In the genomic region with DNA sequence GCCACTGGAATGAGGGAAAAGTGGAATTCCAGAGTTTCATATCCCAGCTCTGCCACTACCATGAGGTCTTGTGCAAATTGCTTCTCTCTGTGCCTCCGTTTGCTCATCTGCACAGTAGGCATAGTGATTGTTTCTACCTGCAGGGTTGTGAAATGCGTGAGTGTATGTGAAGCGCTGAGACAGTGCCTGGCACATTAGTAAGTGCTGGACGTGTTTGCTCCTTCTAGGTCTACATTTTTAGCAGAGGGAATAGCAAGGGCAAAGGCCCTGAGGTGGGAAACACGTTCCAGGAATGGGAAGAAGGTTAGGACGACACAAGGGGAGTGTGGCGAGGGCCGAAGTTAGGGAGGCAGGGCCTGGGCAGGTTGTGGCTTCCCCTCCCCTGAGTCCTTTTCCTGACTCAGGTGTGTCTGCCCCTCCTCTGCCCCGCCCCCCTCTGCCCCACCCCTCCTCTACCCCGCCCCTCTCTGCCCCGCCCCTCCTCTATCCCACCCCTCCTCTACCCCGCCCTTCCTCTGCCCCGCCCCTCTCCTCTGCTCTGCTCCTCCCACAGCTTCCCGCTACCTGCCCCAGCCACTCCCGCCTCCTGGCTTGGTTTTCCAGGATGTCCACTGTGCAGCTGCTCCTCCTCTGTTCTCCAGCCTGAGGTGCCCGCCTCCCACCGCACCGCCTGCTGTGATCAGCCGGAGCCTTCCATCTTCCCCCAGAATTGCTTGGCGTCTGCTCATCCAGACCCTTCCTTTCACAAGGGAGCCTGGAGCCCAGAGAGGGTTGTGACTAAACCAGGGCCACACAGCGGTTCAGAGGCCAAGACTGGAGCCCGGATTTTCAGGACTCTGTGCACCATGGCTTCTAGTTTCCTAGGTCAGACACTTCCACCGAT, we compare ENCODE assay signal across 11 cellular contexts. TPM values are rescaled to one million over a fixed set of nuclear protein-coding genes. Genes with fewer than 3 reads are reported as not detected.
A peak's percentile ranks its signal among the peaks of the same experiment; 100 is the strongest.
DNase-seq lines count a peak whose midpoint lies in the region; ATAC-seq, FAIRE-seq and TF ChIP-seq lines count a peak whose summit lies in the region.
"Had no signal": no experiment of that assay in that cellular context is flagged by ENCODE, and none has a peak within 500 bp of the region (broad histone marks: within the 10 kb centered on the region; RNA-seq: fewer than 3 reads in every experiment).

No MANE protein-coding gene starts in this region.

- DNase-seq in COLO668 (lab: John Stamatoyannopoulos, UW; ENCODE audit: unreplicated experiment) (peak; percentile 23), SW480 (ENCODE audit: low spot score) (peak; percentile 85), left lung (peak; percentile 79 to 85), germinal center (ENCODE audit: low spot score) (no peak), Right ventricle myocardium inferior (ENCODE audit: missing footprints) (no peak), H54 (ENCODE audit: insufficient read length, low spot score) (no peak)
- no peak for DNase-seq in stimulated activated CD4-positive, alpha-beta T cell treated with anti-CD3 and anti-CD28 coated beads, Interleukin-2, amount 100 ng/mL, for 48 hours
- DNase-seq: activated gamma-delta T cell treated with Interleukin-2 at 50 U/mL for 16 hours, NCI-H1694 treated with DMSO at 0.1 percent for 48 hours, retina had no signal

- peak; percentile 94 for ATAC-seq in left lung
- ATAC-seq in Right ventricle myocardium inferior: no peak

- intact Hi-C loops in left lung (cut with DNase I): no loop called here
- intact Hi-C loops in Right ventricle myocardium inferior (cut with DNase I): no loop called here

- TF ChIP-seq POLR2A in H54 (IDR thresholded peaks at IDR 0.05; ENCODE audit: low read depth, low read length): no peak

- H3K36me3 ChIP-seq in left lung: no peaks in the 10 kb centered on the region

- no peaks in the 10 kb centered on the region for H3K27me3 ChIP-seq in left lung

- peaks cover 0 to 3% of the 10 kb centered on the region in 2 donors for H3K9me3 ChIP-seq in left lung

- TF ChIP-seq EP300 in Ishikawa (IDR thresholded peaks at IDR 0.05; ENCODE audit: borderline replicate concordance): no peak

- H3K4me1 ChIP-seq in left lung: peaks cover 0 to 13% of the 10 kb centered on the region in 2 donors

- TF ChIP-seq RAD21 in Ishikawa (IDR thresholded peaks at IDR 0.05; ENCODE audit: low read depth): no peak

- TF ChIP-seq CTCF in left lung (IDR thresholded peaks at IDR 0.05): no peak

- no peak overlapping the region for H3K4me3 ChIP-seq in left lung

- H3K27ac ChIP-seq in left lung: no peak overlapping the region

- FAIRE-seq in H54 (lab: Jason Lieb, UNC): no peak

TF ChIP-seq in Ishikawa, 13 proteins besides CTCF, POLR2A, EP300 and RAD21:
- 0 out of 2 replicates have a peak, but pooled peaks have one; percentile 40 for TF ChIP-seq TCF12 (IDR thresholded peaks at IDR 0.05; ENCODE audit: low read depth)
- 0 out of 2 replicates have a peak, but pooled peaks have one; percentile 31 for TF ChIP-seq YY1 (IDR thresholded peaks at IDR 0.05; ENCODE audit: low read depth)
- TF ChIP-seq CEBPB (IDR thresholded peaks at IDR 0.05): no peak
- TF ChIP-seq, protein P1, sequence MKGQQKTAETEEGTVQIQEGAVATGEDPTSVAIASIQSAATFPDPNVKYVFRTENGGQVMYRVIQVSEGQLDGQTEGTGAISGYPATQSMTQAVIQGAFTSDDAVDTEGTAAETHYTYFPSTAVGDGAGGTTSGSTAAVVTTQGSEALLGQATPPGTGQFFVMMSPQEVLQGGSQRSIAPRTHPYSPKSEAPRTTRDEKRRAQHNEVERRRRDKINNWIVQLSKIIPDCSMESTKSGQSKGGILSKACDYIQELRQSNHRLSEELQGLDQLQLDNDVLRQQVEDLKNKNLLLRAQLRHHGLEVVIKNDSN (IDR thresholded peaks at IDR 0.05): no peak
- TF ChIP-seq NFIC (IDR thresholded peaks at IDR 0.05): no peak
- TF ChIP-seq TEAD4 (IDR thresholded peaks at IDR 0.05): no peak
- TF ChIP-seq FOXM1 (IDR thresholded peaks at IDR 0.05; ENCODE audit: borderline replicate concordance, low read depth): no peak
TF ChIP-seq in Ishikawa: peak in this region for 2.

RNA-seq across cellular contexts. Expression of a gene that starts 31.1 kb away (rescaled TPM):
- total RNA-seq in left lung (100 to 1,000 TPM in 1 of 2 donors, 10 to 100 TPM in 1; 84.9 to 110 TPM), Right ventricle myocardium inferior (16.2 TPM)

Comparison
In these comparisons a context has a peak if more than half of its experiments do, and no peak if none do; other contexts are left out.
1. DNase-seq: peak in COLO668 (single experiment), SW480 (single experiment) and left lung (2 of 2); none in stimulated activated CD4-positive, alpha-beta T cell treated with anti-CD3 and anti-CD28 coated beads, Interleukin-2, amount 100 ng/mL, for 48 hours (0 of 2), germinal center (single experiment), Right ventricle myocardium inferior (single experiment) and H54 (single experiment).